In the genomic region with DNA sequence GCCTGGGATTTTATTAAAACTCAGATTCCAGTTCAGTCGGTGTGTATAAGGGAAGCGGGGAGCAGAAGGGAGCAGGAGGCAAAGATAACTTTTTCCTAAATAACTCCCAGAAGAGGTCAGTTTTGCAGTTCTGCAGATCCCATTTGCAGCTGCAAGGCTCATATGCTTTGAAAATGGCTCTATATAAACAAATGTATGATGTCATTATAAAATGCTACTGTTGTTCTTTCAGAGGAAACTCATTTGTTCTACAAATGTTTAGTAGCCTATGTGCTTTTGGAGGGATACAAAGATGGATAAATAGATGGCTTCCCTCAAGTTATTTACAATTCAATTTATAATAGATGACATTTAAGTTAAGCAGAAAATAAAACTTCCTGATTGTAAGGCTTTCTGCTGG, we compare ENCODE assay signal across 29 cellular contexts. TPM values are rescaled to one million over a fixed set of nuclear protein-coding genes. Genes with fewer than 3 reads are reported as not detected.
"Had no signal": no experiment of that assay in that cellular context is flagged by ENCODE, and none has a peak within 500 bp of the region (broad histone marks: within the 10 kb centered on the region; RNA-seq: fewer than 3 reads in every experiment).

No MANE protein-coding gene starts in this region.

- ATAC-seq: activated CD4-positive, alpha-beta T cell treated with anti-CD3 and anti-CD28 coated beads for 36 hours; activated T-cell treated with anti-CD3 and anti-CD28 coated beads, Interleukin-2, amount 50 U/mL, for 72 hours; body of pancreas; effector memory CD8-positive, alpha-beta T cell had no signal

- DNase-seq: activated CD4-positive, alpha-beta memory T cell treated with anti-CD3 and anti-CD28 coated beads, Interleukin-2, amount 10 ng/mL, durations not matched to agents 7 days and 5 days; activated CD4-positive, alpha-beta T cell treated with anti-CD3 and anti-CD28 coated beads for 36 hours; activated CD4-positive, alpha-beta T cell treated with anti-CD3 and anti-CD28 coated beads, Interleukin-2, amount 10 ng/mL, durations not matched to agents 24 days and 14 days; activated CD4-positive, alpha-beta T cell treated with anti-CD3 and anti-CD28 coated beads, Interleukin-2, amount 50 U/mL, for 4 hours; activated CD4-positive, CD25-positive, alpha-beta regulatory T cell; activated CD4-positive, CD25-positive, alpha-beta regulatory T cell treated with anti-CD3 and anti-CD28 coated beads, Interleukin-2, amount 50 U/mL, for 72 hours; activated CD8-positive, alpha-beta memory T cell treated with anti-CD3 and anti-CD28 coated beads, Interleukin-2, amount 50 U/mL, for 48 hours; activated gamma-delta T cell treated with Interleukin-2 at 50 U/mL for 16 hours; activated naive CD4-positive, alpha-beta T cell treated with anti-CD3 and anti-CD28 coated beads, Interleukin-2, amount 50 U/mL, for 16 hours; activated naive CD4-positive, alpha-beta T cell treated with Interleukin-2 at 50 U/mL for 16 hours; activated T-cell treated with anti-CD3 and anti-CD28 coated beads for 4 hours; activated T-cell treated with anti-CD3 and anti-CD28 coated beads, Interleukin-2, amount 50 U/mL, for 24 hours; activated T-cell treated with anti-CD3 and anti-CD28 coated beads, Interleukin-2, amount 50 U/mL, for 72 hours; amniotic stem cell; aorta; body of pancreas; caudate nucleus; cortex of kidney; dermis blood vessel endothelial cell; effector CD4-positive, alpha-beta T cell; effector memory CD8-positive, alpha-beta T cell; esophagus squamous epithelium; foreskin fibroblast; head of caudate nucleus; hippocampal formation; T-helper 2 cell had no signal

- H3K36me3 ChIP-seq: esophagus squamous epithelium had no signal

- H3K4me1 ChIP-seq: body of pancreas had no signal

- H3K27me3 ChIP-seq: body of pancreas, esophagus squamous epithelium had no signal

- FAIRE-seq: colon, frontal cortex had no signal

- H3K9me3 ChIP-seq: body of pancreas, esophagus squamous epithelium had no signal

- H3K4me3 ChIP-seq: body of pancreas, esophagus squamous epithelium had no signal

- H3K27ac ChIP-seq: body of pancreas had no signal

RNA-seq across cellular contexts. Expression of a gene that starts 29.2 kb away (rescaled TPM):
- total RNA-seq: activated CD4-positive, alpha-beta T cell treated with anti-CD3 and anti-CD28 coated beads, Interleukin-2, amount 10 ng/mL, durations not matched to agents 24 days and 14 days; fibroblast of lung had no signal
